1 cellular context compared by ENCODE assay signal in the genomic region with DNA sequence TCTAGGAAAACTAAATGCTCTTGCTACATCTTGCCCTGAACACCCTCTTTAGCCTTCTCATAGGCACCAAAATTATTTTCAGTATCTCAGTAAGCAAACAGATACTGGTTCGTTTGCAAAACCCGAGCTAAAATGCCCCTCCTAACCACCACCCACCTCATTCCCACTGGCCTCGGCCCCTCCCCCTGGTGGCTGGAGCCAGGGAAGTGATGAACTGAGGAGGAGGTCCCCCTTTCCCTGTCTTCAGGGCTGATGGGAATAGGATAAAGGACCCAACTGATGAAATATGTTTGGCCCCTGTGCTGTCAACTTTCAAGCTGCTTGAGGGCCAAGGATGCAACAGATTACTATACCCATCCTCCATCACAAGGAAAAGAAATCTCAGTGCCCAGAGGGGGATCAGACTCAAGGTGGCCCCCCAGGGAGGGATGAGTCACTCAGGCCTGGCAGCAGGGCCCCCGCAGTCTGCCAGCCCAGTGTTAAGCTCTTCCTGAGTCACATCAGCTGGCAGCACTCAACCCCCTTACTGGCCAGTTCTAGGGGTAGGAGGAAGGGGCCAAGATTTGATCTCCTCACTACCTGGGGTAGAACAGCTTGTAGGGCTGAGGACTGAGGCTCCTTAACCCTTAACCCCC.
TF ChIP-seq lines count a peak whose summit lies in the region.

No MANE protein-coding gene starts in this region.

TF ChIP-seq in endothelial cell of umbilical vein, 7 proteins besides CTCF, POLR2A, EP300 and RAD21 (continued from another document):
- TF ChIP-seq, protein P1, sequence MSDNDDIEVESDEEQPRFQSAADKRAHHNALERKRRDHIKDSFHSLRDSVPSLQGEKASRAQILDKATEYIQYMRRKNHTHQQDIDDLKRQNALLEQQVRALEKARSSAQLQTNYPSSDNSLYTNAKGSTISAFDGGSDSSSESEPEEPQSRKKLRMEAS (IDR thresholded peaks at IDR 0.05; ENCODE audit: insufficient read depth, insufficient read length), result no peak
- TF ChIP-seq EZH2 (IDR thresholded peaks at IDR 0.05; ENCODE audit: borderline replicate concordance, low read depth, low read length, severe bottlenecking) (no peak), MYC (IDR thresholded peaks at IDR 0.05; ENCODE audit: low read depth, low read length) (no peak), JUN (IDR thresholded peaks at IDR 0.05; ENCODE audit: borderline replicate concordance, insufficient read depth, insufficient read length, low read depth) (no peak)
